Comparison of ENCODE assay signal across 24 cellular contexts in genomic region chr10:58765905-58766304, GRCh38.
"Had no signal": no experiment of that assay in that cellular context is flagged by ENCODE, and none has a peak within 500 bp of the region (broad histone marks: within the 10 kb centered on the region; RNA-seq: fewer than 3 reads in every experiment).

No MANE protein-coding gene starts in this region.

- DNase-seq: colonic mucosa; cortex of kidney; effector CD8-positive, alpha-beta T cell; effector memory CD8-positive, alpha-beta T cell; endodermal cell; erythroblast; foreskin keratinocyte; heart left ventricle; hypothalamus; immature natural killer cell; islet precursor cell; kidney; kidney glomerular epithelial cell; left colon; left ventricle myocardium inferior; lower lobe of right lung; mesenchymal stem cell; midbrain; naive B cell; naive thymus-derived CD8-positive, alpha-beta T cell had no signal

- H3K4me3 ChIP-seq: colonic mucosa, gastroesophageal sphincter, heart left ventricle, hepatocyte, left ventricle myocardium inferior, lower lobe of right lung had no signal

- ATAC-seq: effector memory CD8-positive, alpha-beta T cell; esophagus mucosa; foreskin keratinocyte; gastroesophageal sphincter; heart left ventricle; left colon; left lobe of liver; lower lobe of right lung; naive thymus-derived CD8-positive, alpha-beta T cell had no signal
